Comparison of ENCODE assay signal across 23 cellular contexts in the genomic region with DNA sequence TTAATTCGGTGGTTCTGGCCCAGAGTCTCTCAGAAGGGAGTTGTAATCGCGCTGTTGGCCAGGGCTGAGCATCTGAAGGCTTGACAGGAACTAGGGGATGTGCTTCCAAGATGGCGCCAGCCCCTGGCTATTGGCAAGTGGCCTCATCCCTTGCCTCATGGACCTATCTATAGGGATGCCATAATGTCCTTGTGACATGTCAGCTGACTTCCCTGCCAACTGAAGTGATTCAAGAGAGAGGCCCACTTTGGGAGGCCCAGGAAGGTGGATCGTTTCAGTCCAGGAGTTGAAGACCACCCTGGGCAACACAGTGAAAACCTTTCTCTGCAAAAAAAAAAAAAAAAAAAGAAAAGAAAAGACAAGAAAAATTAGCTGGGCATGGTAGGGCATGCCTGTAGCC. TPM values are rescaled to one million over a fixed set of nuclear protein-coding genes. Genes with fewer than 3 reads are reported as not detected.
DNase-seq lines count a peak whose midpoint lies in the region; ATAC-seq and TF ChIP-seq lines count a peak whose summit lies in the region.
"Had no signal": no experiment of that assay in that cellular context is flagged by ENCODE, and none has a peak within 500 bp of the region (broad histone marks: within the 10 kb centered on the region; RNA-seq: fewer than 3 reads in every experiment).

No MANE protein-coding gene starts in this region.

- no peak overlapping the region for H2AK9ac ChIP-seq in IMR-90 (replicated peaks; ENCODE audit: low read depth, low read length, poor library complexity)

- CTCF ChIA-PET in IMR-90 (lab: Yijun Ruan, JAX) (interaction anchor here (0.6 to 2.2 kb wide), 3 partner anchors 8 to 172 kb away, joined by 3 to 8 read pairs (median 4); no protein-coding TSS in a partner anchor), WTC11 (lab: Charles Lee) (interaction anchor here (0.7 to 2.4 kb wide), 2 partner anchors 8 to 231 kb away, joined by 3 to 10 read pairs; no protein-coding TSS in a partner anchor)
- CTCF ChIA-PET in activated naive CD4-positive, alpha-beta T cell treated with anti-CD3 and anti-CD28 coated beads for 36 hours (lab: Charles Lee): interaction anchor here (0.7 kb wide), 1 partner anchor 173 kb away, joined by 3 read pairs; no protein-coding TSS in a partner anchor

- intact Hi-C loops in IMR-90 (cut with micrococcal nuclease): no loop called here
- intact Hi-C loops in spleen (cut with DNase I; ENCODE audit: low total_unique reads): no loop called here
- intact Hi-C loops in activated naive CD4-positive, alpha-beta T cell treated with anti-CD3 and anti-CD28 coated beads for 36 hours (cut with micrococcal nuclease): no loop called here

- no peak overlapping the region for H3K4me3 ChIP-seq in IMR-90 (ENCODE audit: insufficient read depth, low read depth, low read length)
- H3K4me3 ChIP-seq in neuronal stem cell (ENCODE audit: low read length in 2 of 2): no peak overlapping the region
- H3K4me3 ChIP-seq in spleen: no peak overlapping the region
- H3K4me3 ChIP-seq: A549; BLaER1 treated with 17β-estradiol and CSF1 and Interleukin-3, amounts not matched to agents 10 nM and 100 nM; GM23338 had no signal

- no peaks in the 10 kb centered on the region for H3K9me1 ChIP-seq in IMR-90 (ENCODE audit: insufficient read depth, low read length)

- no peak overlapping the region for H2BK20ac ChIP-seq in IMR-90 (ENCODE audit: low read depth, low read length)

- H4K91ac ChIP-seq in IMR-90 (ENCODE audit: insufficient read depth, low read depth, low read length): no peak overlapping the region
- H4K91ac ChIP-seq in neuronal stem cell (ENCODE audit: low read depth, low read length, poor library complexity): peak overlapping the region; percentile 94

- no peaks in the 10 kb centered on the region for H3K79me1 ChIP-seq in IMR-90 (ENCODE audit: low read depth in 1 of 2, low read length in 2 of 2)
- H3K79me1 ChIP-seq in neuronal stem cell (ENCODE audit: low read depth, low read length): peaks cover 2% of the 10 kb centered on the region

- H3K4me1 Mint-ChIP-seq in WTC11: peaks cover 5% of the 10 kb centered on the region
- no peaks in the 10 kb centered on the region for H3K4me1 Mint-ChIP-seq in activated naive CD4-positive, alpha-beta T cell treated with anti-CD3 and anti-CD28 coated beads for 36 hours (ENCODE audit: low read depth)
- H3K4me1 Mint-ChIP-seq: CD8-positive, alpha-beta memory T cell had no signal

- no CpG with 5 or more reads among the region's 5 CpGs for WGBS in IMR-90 (ENCODE audit: extremely low coverage in 2 of 2, insufficient read length in 1 of 2), 2 experiments
- no CpG with 5 or more reads among the region's 5 CpGs for WGBS in neuronal stem cell (ENCODE audit: extremely low coverage in 2 of 2, insufficient read length in 2 of 2, insufficient replicate concordance in 1 of 2), 2 donors
- 90 to 94% (median 93%) methylated on average over 5 of the region's 5 CpGs for WGBS in spleen, 5 donors

- H2AK5ac ChIP-seq in IMR-90 (ENCODE audit: low read depth, low read length) (no peak overlapping the region), neuronal stem cell (ENCODE audit: low read depth, low read length) (no peak overlapping the region)

- 0 out of 2 replicates have a peak, but pooled peaks cover 2% of the 10 kb centered on the region for H3K27me3 Mint-ChIP-seq in WTC11 (ENCODE audit: low read depth)
- H3K27me3 Mint-ChIP-seq in activated naive CD4-positive, alpha-beta T cell treated with anti-CD3 and anti-CD28 coated beads for 36 hours (ENCODE audit: low read depth): peaks cover 5% of the 10 kb centered on the region

- TF ChIP-seq POLR2A in IMR-90 (IDR thresholded peaks at IDR 0.05; ENCODE audit: low read depth, low read length): no peak
- no peak for TF ChIP-seq POLR2A in spleen (IDR thresholded peaks at IDR 0.05)

- no peak overlapping the region for H2BK12ac ChIP-seq in neuronal stem cell (ENCODE audit: low read length)

- no peak overlapping the region; the same call in 2 of the 3 replicates for H2BK15ac ChIP-seq in IMR-90 (ENCODE audit: low read depth, low read length)
- no peak overlapping the region for H2BK15ac ChIP-seq in neuronal stem cell (ENCODE audit: low read length)

- H2AFZ ChIP-seq in IMR-90 (replicated peaks; ENCODE audit: low read length, poor library complexity): no peak overlapping the region
- no peak overlapping the region for H2AFZ ChIP-seq in neuronal stem cell (ENCODE audit: low read length)
- H2AFZ ChIP-seq: GM23338 had no signal

- H4K20me1 ChIP-seq in IMR-90 (ENCODE audit: insufficient read depth, low read length): no peaks in the 10 kb centered on the region
- H4K20me1 ChIP-seq: BLaER1 treated with 17β-estradiol and CSF1 and Interleukin-3, amounts not matched to agents 10 nM and 100 nM had no signal

- H3K4me3 Mint-ChIP-seq in WTC11: no peak overlapping the region
- no peak overlapping the region for H3K4me3 Mint-ChIP-seq in activated naive CD4-positive, alpha-beta T cell treated with anti-CD3 and anti-CD28 coated beads for 36 hours
- H3K4me3 Mint-ChIP-seq: CD14-positive monocyte; CD4-positive, alpha-beta T cell; CD8-positive, alpha-beta memory T cell; GM23338; H9 had no signal

- H3K27ac ChIP-seq in IMR-90 (ENCODE audit: insufficient read depth, low read length) (no peak overlapping the region), neuronal stem cell (replicated peaks; ENCODE audit: low read length) (no peak overlapping the region), spleen (no peak overlapping the region)
- H3K27ac ChIP-seq: A549; BLaER1 treated with 17β-estradiol and CSF1 and Interleukin-3, amounts not matched to agents 10 nM and 100 nM had no signal

- no peak for TF ChIP-seq RAD21 in IMR-90 (IDR thresholded peaks at IDR 0.05; ENCODE audit: low read length)

- TF ChIP-seq CTCF in IMR-90 (conservative IDR thresholded peaks at IDR 0.05; ENCODE audit: low read depth, low read length) (no peak), WTC11 (IDR thresholded peaks at IDR 0.05) (no peak), spleen (IDR thresholded peaks at IDR 0.05 in 8 of 11, conservative IDR thresholded peaks at IDR 0.05 in 3 of 11) (no peak)

- H3K27me3 ChIP-seq in IMR-90 (ENCODE audit: control insufficient read depth, insufficient read depth, low read length) (peaks cover 2% of the 10 kb centered on the region; the same call in 1 of the 2 replicates), neuronal stem cell (ENCODE audit: control insufficient read depth in 3 of 3, insufficient read depth in 3 of 3, low read depth in 1 of 3, low read length in 3 of 3) (peaks cover 0 to 8% (median 0%) of the 10 kb centered on the region in 3 experiments), spleen (replicated peaks in 1 of 7) (peaks cover 0 to 42% (median 8%) of the 10 kb centered on the region in 7 donors)
- H3K27me3 ChIP-seq: BE2C; BLaER1 treated with 17β-estradiol and CSF1 and Interleukin-3, amounts not matched to agents 10 nM and 100 nM had no signal

- H3K4ac ChIP-seq in IMR-90 (ENCODE audit: low read depth, low read length): no peak overlapping the region
- no peak overlapping the region for H3K4ac ChIP-seq in neuronal stem cell (ENCODE audit: low read length)

- H3K9me3 ChIP-seq in IMR-90 (ENCODE audit: control insufficient read depth, insufficient read depth, low read length): peaks cover 4% of the 10 kb centered on the region; the same call in 1 of the 2 replicates
- H3K9me3 ChIP-seq in neuronal stem cell (replicated peaks in 1 of 2; ENCODE audit: control insufficient read depth in 2 of 2, insufficient read depth in 1 of 2, low read depth in 1 of 2, low read length in 2 of 2): peaks cover 0 to 4% of the 10 kb centered on the region in 2 donors
- H3K9me3 ChIP-seq in spleen: peaks cover 0 to 10% (median 8%) of the 10 kb centered on the region in 8 donors
- H3K9me3 ChIP-seq: BE2C had no signal

- H3K9ac ChIP-seq in IMR-90 (ENCODE audit: low read depth, low read length) (no peak overlapping the region), neuronal stem cell (ENCODE audit: low read depth, low read length, poor library complexity) (no peak overlapping the region)
- H3K9ac ChIP-seq: BLaER1 treated with 17β-estradiol and CSF1 and Interleukin-3, amounts not matched to agents 10 nM and 100 nM had no signal

- in situ Hi-C loops in IMR-90 (cut with MboI; ENCODE audit: low sequenced_read_pairs): no loop called here

- no peak overlapping the region for H3K56ac ChIP-seq in IMR-90 (ENCODE audit: extremely low read depth, insufficient read depth, low read length)

- dilution Hi-C loops in IMR-90 (cut with HindIII; ENCODE audit: low sequenced_read_pairs, unreplicated experiment): no loop called here

- H4K5ac ChIP-seq in IMR-90 (ENCODE audit: low read depth, low read length): no peak overlapping the region

- H3K14ac ChIP-seq in IMR-90 (replicated peaks; ENCODE audit: low read depth, low read length): no peak overlapping the region
- H3K14ac ChIP-seq in neuronal stem cell (ENCODE audit: low read length): no peak overlapping the region

- peak overlapping the region; percentile 58; the same call in 1 of the 2 replicates for H3K18ac ChIP-seq in IMR-90 (ENCODE audit: low read depth, low read length)
- H3K18ac ChIP-seq in neuronal stem cell (ENCODE audit: low read length): no peak overlapping the region

- H3K4me2 ChIP-seq in IMR-90 (ENCODE audit: low read depth, low read length) (no peak overlapping the region), neuronal stem cell (ENCODE audit: insufficient read depth, low read length, poor library complexity, severe bottlenecking) (no peak overlapping the region)
- H3K4me2 ChIP-seq: A549; BLaER1 treated with 17β-estradiol and CSF1 and Interleukin-3, amounts not matched to agents 10 nM and 100 nM; GM23338 had no signal

- no TSS peak for BruUV-seq in IMR-90 (replicated peaks; lab: Mats Ljungman, UMichigan)

- ATAC-seq in IMR-90 (ENCODE audit: low read depth) (no peak), WTC11 (no peak), HG03159 (IDR thresholded peaks at IDR 0.05; ENCODE audit: unreplicated experiment) (no peak)
- ATAC-seq: A549, GM23338, HCT116 had no signal

- H3K23ac ChIP-seq in IMR-90 (ENCODE audit: low read depth, low read length): no peak overlapping the region
- H3K23ac ChIP-seq in neuronal stem cell (ENCODE audit: low read depth, low read length, poor library complexity): no peak overlapping the region

- H2BK120ac ChIP-seq in IMR-90 (ENCODE audit: low read depth, low read length) (no peak overlapping the region), neuronal stem cell (ENCODE audit: low read depth, low read length) (no peak overlapping the region)

- H2BK5ac ChIP-seq in IMR-90 (ENCODE audit: low read depth, low read length, poor library complexity, severe bottlenecking): no peak overlapping the region
- H2BK5ac ChIP-seq in neuronal stem cell (ENCODE audit: low read length): no peak overlapping the region

- peaks cover 2% of the 10 kb centered on the region; the same call in 1 of the 2 replicates for H3K4me1 ChIP-seq in IMR-90 (ENCODE audit: control insufficient read depth, insufficient read depth, low read length)
- H3K4me1 ChIP-seq in neuronal stem cell (ENCODE audit: control insufficient read depth in 2 of 2, insufficient read depth in 1 of 2, low read depth in 1 of 2, low read length in 2 of 2): no peaks in the 10 kb centered on the region
- H3K4me1 ChIP-seq in spleen: peaks cover 0 to 7% (median 0%) of the 10 kb centered on the region in 6 donors
- H3K4me1 ChIP-seq: A549; BE2C; BLaER1 treated with 17β-estradiol and CSF1 and Interleukin-3, amounts not matched to agents 10 nM and 100 nM had no signal

- POLR2A ChIA-PET in IMR-90 (lab: Charles Lee; ENCODE audit: unreplicated experiment): interaction anchor here (0.6 kb wide), 1 partner anchor 39 kb away, joined by 6 read pairs; no protein-coding TSS in a partner anchor
- POLR2A ChIA-PET in WTC11 (lab: Charles Lee): no interaction called here

- H3K36me3 ChIP-seq in IMR-90 (ENCODE audit: control insufficient read depth, insufficient read depth, low read length): no peaks in the 10 kb centered on the region
- no peaks in the 10 kb centered on the region for H3K36me3 ChIP-seq in neuronal stem cell (replicated peaks in 1 of 2; ENCODE audit: control insufficient read depth in 2 of 2, insufficient read depth in 2 of 2, low read length in 2 of 2)
- H3K36me3 ChIP-seq in spleen: no peaks in the 10 kb centered on the region
- H3K36me3 ChIP-seq: BE2C had no signal

- DNase-seq in IMR-90: no peak
- no peak for DNase-seq in WTC11 (ENCODE audit: low spot score)
- no peak for DNase-seq in neuronal stem cell (ENCODE audit: low spot score)
- DNase-seq in spleen: peak; percentile 8
- no peak for DNase-seq in activated CD4-positive, CD25-positive, alpha-beta regulatory T cell (lab: John Stamatoyannopoulos, UW)
- no peak for DNase-seq in activated naive CD4-positive, alpha-beta T cell treated with anti-CD3 and anti-CD28 coated beads for 36 hours
- DNase-seq: 8988T; ACHN; AML-193; BE2C; CD4-positive, alpha-beta T cell; CD8-positive, alpha-beta memory T cell; DMS 273 treated with DMSO at 0.1 percent for 48 hours; DMS79; EL; GDM1; H9 had no signal

- peaks cover 12% of the 10 kb centered on the region for H3K9me3 Mint-ChIP-seq in WTC11
- peaks cover 10% of the 10 kb centered on the region for H3K9me3 Mint-ChIP-seq in activated naive CD4-positive, alpha-beta T cell treated with anti-CD3 and anti-CD28 coated beads for 36 hours
- H3K9me3 Mint-ChIP-seq: CD4-positive, alpha-beta T cell had no signal

- H3K36me3 Mint-ChIP-seq in WTC11: peaks cover 5% of the 10 kb centered on the region
- H3K36me3 Mint-ChIP-seq in activated naive CD4-positive, alpha-beta T cell treated with anti-CD3 and anti-CD28 coated beads for 36 hours (ENCODE audit: low read depth): peaks cover 2% of the 10 kb centered on the region
- H3K36me3 Mint-ChIP-seq: CD14-positive monocyte had no signal

- no peak overlapping the region for H4K8ac ChIP-seq in IMR-90 (ENCODE audit: low read depth in 2 of 2, low read length in 2 of 2)
- H4K8ac ChIP-seq in neuronal stem cell (ENCODE audit: low read depth, low read length): peak overlapping the region; percentile 48

- H3K27ac Mint-ChIP-seq in WTC11: no peak overlapping the region
- no peak overlapping the region for H3K27ac Mint-ChIP-seq in activated naive CD4-positive, alpha-beta T cell treated with anti-CD3 and anti-CD28 coated beads for 36 hours
- H3K27ac Mint-ChIP-seq: CD14-positive monocyte; CD4-positive, alpha-beta T cell; CD8-positive, alpha-beta memory T cell; GM23338; H9 had no signal

RNA-seq across cellular contexts. Expression of a gene that starts 15.0 kb away (rescaled TPM):
- total RNA-seq in IMR-90 (2012; rRNA removed) (6.3 and 16.4 TPM in 2 replicates), WTC11 (2021) (21.8 to 22.5 TPM (median 22.5 TPM) in 3 replicates), spleen (10 to 100 TPM in 1 of 7 donors, 1 to 10 TPM in 6; 7.7 to 10.3 (median 8.9) TPM)
- polyA plus RNA-seq in IMR-90 (2012; rRNA removed) (6.2 and 8.1 TPM in 2 replicates), spleen (1 to 10 TPM; 7.2 to 7.6 (median 7.3) TPM)
- polyA plus RNA-seq in IMR-90 (2012; cell fraction: cytosol; rRNA removed): 1.0 and 1.2 TPM in 2 replicates
- polyA plus RNA-seq in IMR-90 (2012; cell fraction: nucleus; rRNA removed; ENCODE audit: low replicate concordance): 0.32 and 2.2 TPM in 2 replicates
- 33.7 TPM for polyA plus RNA-seq in neuronal stem cell (2013, experiment 1 of 2)
- 35.6 TPM for polyA plus RNA-seq in neuronal stem cell (2013, experiment 2 of 2)
- 10 to 100 TPM; 13.4 to 13.5 TPM for total RNA-seq in activated naive CD4-positive, alpha-beta T cell treated with anti-CD3 and anti-CD28 coated beads for 36 hours

RNA-seq across cellular contexts. Expression of a gene that starts 38.2 kb away (rescaled TPM):
- total RNA-seq in IMR-90 (2012; rRNA removed): 20.8 and 31.5 TPM in 2 replicates
- 23.2 and 26.4 TPM in 2 replicates for polyA plus RNA-seq in IMR-90 (2012; rRNA removed)
- 26.5 and 36.1 TPM in 2 replicates for polyA plus RNA-seq in IMR-90 (2012; cell fraction: cytosol; rRNA removed)
- polyA plus RNA-seq in IMR-90 (2012; cell fraction: nucleus; rRNA removed; ENCODE audit: low replicate concordance): 20.3 and 39.8 TPM in 2 replicates
- total RNA-seq in WTC11 (2021): 61.0 to 81.8 TPM (median 63.1 TPM) in 3 replicates
- polyA plus RNA-seq in neuronal stem cell (2013, experiment 1 of 2): 19.5 TPM
- polyA plus RNA-seq in neuronal stem cell (2013, experiment 2 of 2): 19.1 TPM
- 1 to 10 TPM; 3.1 to 9.2 (median 4.9) TPM for total RNA-seq in spleen
- polyA plus RNA-seq in spleen: 1 to 10 TPM; 4.6 to 6.0 (median 6.0) TPM
- 10 to 100 TPM; 15.5 to 18.6 TPM for total RNA-seq in activated naive CD4-positive, alpha-beta T cell treated with anti-CD3 and anti-CD28 coated beads for 36 hours
